1 cellular context compared by ENCODE assay signal in genomic region chr10:93152136-93152535, GRCh38.
TF ChIP-seq lines count a peak whose summit lies in the region.

No MANE protein-coding gene starts in this region.

TF ChIP-seq in GM23338, 12 proteins besides CTCF, POLR2A, EP300 and RAD21 (continued from another document):
- TF ChIP-seq ZNF462 (CRISPR knock-in tag; IDR thresholded peaks at IDR 0.05) (no peak), POLR2AphosphoS5 (IDR thresholded peaks at IDR 0.05; ENCODE audit: low read depth) (no peak), REST (IDR thresholded peaks at IDR 0.05; ENCODE audit: unreplicated experiment) (no peak), ZNF114 (CRISPR knock-in tag; IDR thresholded peaks at IDR 0.05) (no peak), EZH2phosphoT487 (IDR thresholded peaks at IDR 0.05; ENCODE audit: unreplicated experiment) (no peak)
